Comparison of ENCODE assay signal across 12 cellular contexts in the genomic region with DNA sequence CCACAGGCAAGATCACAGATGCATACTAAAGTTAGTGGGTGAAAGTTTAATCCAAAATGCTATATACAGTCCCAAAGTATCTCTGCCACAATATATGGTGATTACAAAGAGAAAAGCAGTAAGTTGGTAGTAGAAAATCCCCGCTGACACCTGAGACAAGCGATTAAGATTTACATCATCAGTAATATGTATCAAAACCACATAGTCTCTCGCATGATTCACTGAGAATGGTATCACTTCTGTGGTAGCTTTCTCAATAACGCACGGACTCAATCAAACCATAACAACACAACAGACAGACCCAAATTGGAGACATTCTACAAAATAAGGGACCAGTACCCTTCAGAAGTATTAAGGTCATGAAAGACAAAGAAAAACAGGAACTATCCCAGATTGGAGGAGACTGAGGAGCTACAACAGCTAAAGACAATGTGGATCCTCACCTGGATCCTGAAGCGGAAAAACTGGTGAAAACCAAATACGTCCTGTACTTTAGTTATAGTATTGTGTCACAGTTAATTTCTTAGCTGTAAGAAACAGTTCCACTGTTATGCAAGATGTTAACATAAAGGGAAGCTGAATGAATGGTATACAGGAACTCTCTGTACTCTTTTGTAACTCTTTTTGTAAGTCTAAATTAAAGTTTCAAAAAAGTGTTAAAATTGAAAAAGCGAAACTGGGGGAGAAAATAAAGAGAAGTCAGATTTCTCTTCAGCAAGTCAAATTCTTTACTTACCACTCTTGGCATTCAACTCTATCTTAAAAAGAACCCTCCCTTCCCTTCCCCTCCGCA. TPM values are rescaled to one million over a fixed set of nuclear protein-coding genes. Genes with fewer than 3 reads are reported as not detected.
A peak's percentile ranks its signal among the peaks of the same experiment; 100 is the strongest.
DNase-seq lines count a peak whose midpoint lies in the region; ATAC-seq and TF ChIP-seq lines count a peak whose summit lies in the region.
"Had no signal": no experiment of that assay in that cellular context is flagged by ENCODE, and none has a peak within 500 bp of the region (broad histone marks: within the 10 kb centered on the region; RNA-seq: fewer than 3 reads in every experiment).

No MANE protein-coding gene starts in this region.

- no peak overlapping the region for H3K4me3 ChIP-seq in brain microvascular endothelial cell (ENCODE audit: low read depth, low read length)

- DNase-seq in GM10248 (ENCODE audit: extremely low spot score) (peak; percentile 30), M059J (ENCODE audit: low read depth) (peak; percentile 9), brain microvascular endothelial cell (peak; percentile 47)
- no peak for DNase-seq in natural killer cell treated with Interleukin-12 subunit alpha and Interleukin-12 subunit beta and Interleukin-15 and Interleukin-18, amount 100 ng/mL, for 72 hours (ENCODE audit: low spot score)
- DNase-seq in stimulated activated CD4-positive, alpha-beta T cell treated with anti-CD3 and anti-CD28 coated beads, Interleukin-2, amount 100 ng/mL, for 48 hours: no peak
- no peak for DNase-seq in activated effector memory CD4-positive, alpha-beta T cell treated with anti-CD3 and anti-CD28 coated beads, Interleukin-2, amount 50 U/mL, for 16 hours
- no peak for DNase-seq in activated CD8-positive, alpha-beta memory T cell treated with anti-CD3 and anti-CD28 coated beads, Interleukin-2, amount 10 ng/mL, durations not matched to agents 7 days and 5 days
- DNase-seq: KG1, NCI-H748 treated with DMSO at 0.1 percent for 48 hours had no signal

- H3K27me3 Mint-ChIP-seq in natural killer cell treated with Interleukin-12 subunit alpha and Interleukin-12 subunit beta and Interleukin-15 and Interleukin-18, amount 100 ng/mL, for 72 hours: no peaks in the 10 kb centered on the region
- no peaks in the 10 kb centered on the region for H3K27me3 Mint-ChIP-seq in activated CD8-positive, alpha-beta memory T cell treated with anti-CD3 and anti-CD28 coated beads, Interleukin-2, amount 10 ng/mL, durations not matched to agents 7 days and 5 days

- in situ Hi-C loops in brain microvascular endothelial cell (cut with HindIII; ENCODE audit: low pct_ligation_motif_present, low sequenced_read_pairs): no loop called here

- peaks cover 13% of the 10 kb centered on the region in 2 donors for H3K4me1 Mint-ChIP-seq in natural killer cell treated with Interleukin-12 subunit alpha and Interleukin-12 subunit beta and Interleukin-15 and Interleukin-18, amount 100 ng/mL, for 72 hours (ENCODE audit: low read depth in 2 of 2)
- peaks cover 6% of the 10 kb centered on the region for H3K4me1 Mint-ChIP-seq in activated CD8-positive, alpha-beta memory T cell treated with anti-CD3 and anti-CD28 coated beads, Interleukin-2, amount 10 ng/mL, durations not matched to agents 7 days and 5 days
- H3K4me1 Mint-ChIP-seq: neural crest cell had no signal

- CTCF ChIA-PET in GM10248 (lab: Yijun Ruan, JAX): interaction anchor here (0.9 to 1.7 kb wide), 5 partner anchors 11 to 249 kb away, joined by 3 to 6 read pairs (median 5); no protein-coding TSS in a partner anchor
- CTCF ChIA-PET in activated CD8-positive, alpha-beta memory T cell treated with anti-CD3 and anti-CD28 coated beads, Interleukin-2, amount 10 ng/mL, durations not matched to agents 7 days and 5 days (lab: Charles Lee): interaction anchor here (0.8 kb wide), 1 partner anchor 14 kb away, joined by 3 read pairs; no protein-coding TSS in a partner anchor

- H3K36me3 Mint-ChIP-seq in natural killer cell treated with Interleukin-12 subunit alpha and Interleukin-12 subunit beta and Interleukin-15 and Interleukin-18, amount 100 ng/mL, for 72 hours: peaks cover 20% of the 10 kb centered on the region
- peaks cover 30% of the 10 kb centered on the region for H3K36me3 Mint-ChIP-seq in activated CD8-positive, alpha-beta memory T cell treated with anti-CD3 and anti-CD28 coated beads, Interleukin-2, amount 10 ng/mL, durations not matched to agents 7 days and 5 days

- peaks cover 11% of the 10 kb centered on the region for H3K36me3 ChIP-seq in brain microvascular endothelial cell (replicated peaks)

- peak; percentile 80 to 95 for ATAC-seq in natural killer cell treated with Interleukin-12 subunit alpha and Interleukin-12 subunit beta and Interleukin-15 and Interleukin-18, amount 100 ng/mL, for 72 hours
- ATAC-seq in HG03565 (IDR thresholded peaks at IDR 0.05; ENCODE audit: unreplicated experiment): no peak
- ATAC-seq in activated CD8-positive, alpha-beta memory T cell treated with anti-CD3 and anti-CD28 coated beads, Interleukin-2, amount 10 ng/mL, durations not matched to agents 7 days and 5 days: no peak

- peak overlapping the region; percentile 47 for H3K4me3 Mint-ChIP-seq in natural killer cell treated with Interleukin-12 subunit alpha and Interleukin-12 subunit beta and Interleukin-15 and Interleukin-18, amount 100 ng/mL, for 72 hours
- no peak overlapping the region for H3K4me3 Mint-ChIP-seq in activated CD8-positive, alpha-beta memory T cell treated with anti-CD3 and anti-CD28 coated beads, Interleukin-2, amount 10 ng/mL, durations not matched to agents 7 days and 5 days
- H3K4me3 Mint-ChIP-seq: neural crest cell had no signal

- H3K27ac Mint-ChIP-seq in natural killer cell treated with Interleukin-12 subunit alpha and Interleukin-12 subunit beta and Interleukin-15 and Interleukin-18, amount 100 ng/mL, for 72 hours: peak overlapping the region; percentile 68 to 81
- H3K27ac Mint-ChIP-seq in activated CD8-positive, alpha-beta memory T cell treated with anti-CD3 and anti-CD28 coated beads, Interleukin-2, amount 10 ng/mL, durations not matched to agents 7 days and 5 days: no peak overlapping the region

- no peaks in the 10 kb centered on the region for H3K9me3 Mint-ChIP-seq in natural killer cell treated with Interleukin-12 subunit alpha and Interleukin-12 subunit beta and Interleukin-15 and Interleukin-18, amount 100 ng/mL, for 72 hours
- H3K9me3 Mint-ChIP-seq in activated CD8-positive, alpha-beta memory T cell treated with anti-CD3 and anti-CD28 coated beads, Interleukin-2, amount 10 ng/mL, durations not matched to agents 7 days and 5 days (ENCODE audit: low read depth): no peaks in the 10 kb centered on the region
- H3K9me3 Mint-ChIP-seq: neural crest cell had no signal

- TF ChIP-seq CTCF in GM10248 (IDR thresholded peaks at IDR 0.05; ENCODE audit: control extremely low read depth, extremely low read depth, low read depth, missing control alignments) (no peak), brain microvascular endothelial cell (IDR thresholded peaks at IDR 0.05; ENCODE audit: low read depth, low read length, missing control alignments) (no peak)

- H3K27ac ChIP-seq in brain microvascular endothelial cell: no peak overlapping the region
- H3K27ac ChIP-seq: VCaP had no signal

- POLR2A ChIA-PET in GM10248 (lab: Yijun Ruan, JAX): no interaction called here

- no peaks in the 10 kb centered on the region for H3K27me3 ChIP-seq in brain microvascular endothelial cell (replicated peaks)

RNA-seq across cellular contexts. Expression of gene SPTLC2, which starts 51.0 kb away (rescaled TPM):
- total RNA-seq in M059J (2014; rRNA removed; shearing (Covaris generic)): 12.5 and 18.8 TPM in 2 replicates
- 10 to 100 TPM; 44.0 to 65.7 TPM for total RNA-seq in natural killer cell treated with Interleukin-12 subunit alpha and Interleukin-12 subunit beta and Interleukin-15 and Interleukin-18, amount 100 ng/mL, for 72 hours
- 10 to 100 TPM; 34.5 to 43.3 TPM for total RNA-seq in activated CD8-positive, alpha-beta memory T cell treated with anti-CD3 and anti-CD28 coated beads, Interleukin-2, amount 10 ng/mL, durations not matched to agents 7 days and 5 days

Comparison
In these comparisons a context has a peak if more than half of its experiments do, and no peak if none do; other contexts are left out.
1. DNase-seq: peak in GM10248 (single experiment), M059J (single experiment) and brain microvascular endothelial cell (single experiment); none in natural killer cell treated with Interleukin-12 subunit alpha and Interleukin-12 subunit beta and Interleukin-15 and Interleukin-18, amount 100 ng/mL, for 72 hours (single experiment), stimulated activated CD4-positive, alpha-beta T cell treated with anti-CD3 and anti-CD28 coated beads, Interleukin-2, amount 100 ng/mL, for 48 hours (0 of 2), activated effector memory CD4-positive, alpha-beta T cell treated with anti-CD3 and anti-CD28 coated beads, Interleukin-2, amount 50 U/mL, for 16 hours (single experiment) and activated CD8-positive, alpha-beta memory T cell treated with anti-CD3 and anti-CD28 coated beads, Interleukin-2, amount 10 ng/mL, durations not matched to agents 7 days and 5 days (single experiment).
2. ATAC-seq: peak in natural killer cell treated with Interleukin-12 subunit alpha and Interleukin-12 subunit beta and Interleukin-15 and Interleukin-18, amount 100 ng/mL, for 72 hours (2 of 2); none in HG03565 (single experiment) and activated CD8-positive, alpha-beta memory T cell treated with anti-CD3 and anti-CD28 coated beads, Interleukin-2, amount 10 ng/mL, durations not matched to agents 7 days and 5 days (single experiment).